8 cellular contexts compared by ENCODE assay signal in genomic region chr15:55290361-55291057, GRCh38. TPM values are rescaled to one million over a fixed set of nuclear protein-coding genes. Genes with fewer than 3 reads are reported as not detected.
DNase-seq lines count a peak whose midpoint lies in the region; TF ChIP-seq lines count a peak whose summit lies in the region.

No MANE protein-coding gene starts in this region.

- H4K20me1 ChIP-seq in Karpas-422 (ENCODE audit: insufficient read depth, low read depth, low read length): no peaks in the 10 kb centered on the region

- peak overlapping the region; percentile 79 for H3K9ac ChIP-seq in Karpas-422 (ENCODE audit: low read length)

- peak overlapping the region; percentile 99 for H3K4me2 ChIP-seq in Karpas-422 (ENCODE audit: low read depth, low read length, poor library complexity, severe bottlenecking)

- H3K36me3 Mint-ChIP-seq in activated T-helper 2 cell treated with anti-CD3 and anti-CD28 coated beads, Interferon-gamma antibody, Interleukin-2, Interleukin-4, amounts not matched to agents 10 μg/mL and 5 μg/mL and 100 μg/mL, durations not matched to agents 14 hours and 24 hours and 36 hours (ENCODE audit: low read depth): peaks cover 30% of the 10 kb centered on the region
- peaks cover 4% of the 10 kb centered on the region for H3K36me3 Mint-ChIP-seq in nephron (ENCODE audit: low read depth)
- peaks cover 35% of the 10 kb centered on the region for H3K36me3 Mint-ChIP-seq in stimulated activated naive CD8-positive, alpha-beta T cell treated with anti-CD3 and anti-CD28 coated beads, Interleukin-15, Interleukin-2, amounts not matched to agents 100 ng/mL and 50 ng/mL, for 24 hours (ENCODE audit: low read depth)

- DNase-seq in ELR (ENCODE audit: low read depth) (peak; percentile 82), GOT3 (lab: John Stamatoyannopoulos, UW) (peak; percentile 42), Karpas-422 (peak; percentile 92), RKO (ENCODE audit: low spot score) (peak; percentile 88), fibroblast of peridontal ligament (ENCODE audit: extremely low read depth) (peak; percentile 81)
- peak; percentile 77 for DNase-seq in activated T-helper 2 cell treated with anti-CD3 and anti-CD28 coated beads, Interferon-gamma antibody, Interleukin-2, Interleukin-4, amounts not matched to agents 10 μg/mL and 5 μg/mL and 100 μg/mL, durations not matched to agents 14 hours and 24 hours and 36 hours (ENCODE audit: low spot score)

- no peaks in the 10 kb centered on the region for H3K36me3 ChIP-seq in Karpas-422 (ENCODE audit: insufficient read depth, low read length)

- H3K9me2 ChIP-seq in Karpas-422 (replicated peaks; ENCODE audit: insufficient read depth, low read length): no peaks in the 10 kb centered on the region

- peaks cover 31% of the 10 kb centered on the region for H3K4me1 Mint-ChIP-seq in activated T-helper 2 cell treated with anti-CD3 and anti-CD28 coated beads, Interferon-gamma antibody, Interleukin-2, Interleukin-4, amounts not matched to agents 10 μg/mL and 5 μg/mL and 100 μg/mL, durations not matched to agents 14 hours and 24 hours and 36 hours (ENCODE audit: low read depth)
- H3K4me1 Mint-ChIP-seq in nephron: no peaks in the 10 kb centered on the region
- H3K4me1 Mint-ChIP-seq in stimulated activated naive CD8-positive, alpha-beta T cell treated with anti-CD3 and anti-CD28 coated beads, Interleukin-15, Interleukin-2, amounts not matched to agents 100 ng/mL and 50 ng/mL, for 24 hours (ENCODE audit: low read depth): peaks cover 39% of the 10 kb centered on the region

- TF ChIP-seq CTCF in nephron (IDR thresholded peaks at IDR 0.05; ENCODE audit: unreplicated experiment in 3 of 3): peak; percentile 85 to 92 (median 87)

- no peak overlapping the region for H3K27ac ChIP-seq in Karpas-422 (ENCODE audit: low read length)

- H2AFZ ChIP-seq in Karpas-422 (ENCODE audit: low read length): peak overlapping the region; percentile 98

- peaks cover 18% of the 10 kb centered on the region for H3K4me1 ChIP-seq in Karpas-422 (ENCODE audit: low read length)

- H3K4me3 Mint-ChIP-seq in activated T-helper 2 cell treated with anti-CD3 and anti-CD28 coated beads, Interferon-gamma antibody, Interleukin-2, Interleukin-4, amounts not matched to agents 10 μg/mL and 5 μg/mL and 100 μg/mL, durations not matched to agents 14 hours and 24 hours and 36 hours (ENCODE audit: low read depth): peak overlapping the region; percentile 78
- peak overlapping the region; percentile 85 to 94 (median 93) for H3K4me3 Mint-ChIP-seq in nephron
- peak overlapping the region; percentile 96 for H3K4me3 Mint-ChIP-seq in stimulated activated naive CD8-positive, alpha-beta T cell treated with anti-CD3 and anti-CD28 coated beads, Interleukin-15, Interleukin-2, amounts not matched to agents 100 ng/mL and 50 ng/mL, for 24 hours

- H3K27ac Mint-ChIP-seq in activated T-helper 2 cell treated with anti-CD3 and anti-CD28 coated beads, Interferon-gamma antibody, Interleukin-2, Interleukin-4, amounts not matched to agents 10 μg/mL and 5 μg/mL and 100 μg/mL, durations not matched to agents 14 hours and 24 hours and 36 hours: peak overlapping the region; percentile 83
- peak overlapping the region; percentile 85 to 95 (median 94) for H3K27ac Mint-ChIP-seq in nephron
- peak overlapping the region; percentile 91 for H3K27ac Mint-ChIP-seq in stimulated activated naive CD8-positive, alpha-beta T cell treated with anti-CD3 and anti-CD28 coated beads, Interleukin-15, Interleukin-2, amounts not matched to agents 100 ng/mL and 50 ng/mL, for 24 hours

- H3K4me3 ChIP-seq in Karpas-422 (ENCODE audit: low read length): peak overlapping the region; percentile 85

- no peaks in the 10 kb centered on the region for H3K79me2 ChIP-seq in Karpas-422 (ENCODE audit: low read length)

- H3K9me3 Mint-ChIP-seq in activated T-helper 2 cell treated with anti-CD3 and anti-CD28 coated beads, Interferon-gamma antibody, Interleukin-2, Interleukin-4, amounts not matched to agents 10 μg/mL and 5 μg/mL and 100 μg/mL, durations not matched to agents 14 hours and 24 hours and 36 hours: no peaks in the 10 kb centered on the region
- H3K9me3 Mint-ChIP-seq in nephron: no peaks in the 10 kb centered on the region
- H3K9me3 Mint-ChIP-seq in stimulated activated naive CD8-positive, alpha-beta T cell treated with anti-CD3 and anti-CD28 coated beads, Interleukin-15, Interleukin-2, amounts not matched to agents 100 ng/mL and 50 ng/mL, for 24 hours: no peaks in the 10 kb centered on the region

- intact Hi-C loops in activated T-helper 2 cell treated with anti-CD3 and anti-CD28 coated beads, Interferon-gamma antibody, Interleukin-2, Interleukin-4, amounts not matched to agents 10 μg/mL and 5 μg/mL and 100 μg/mL, durations not matched to agents 14 hours and 24 hours and 36 hours (cut with micrococcal nuclease): loop anchor here (1.0 to 2.0 kb wide), 5 partner anchors 8 to 118 kb away; partner anchors contain the start of genes CCPG1, PIERCE2, PIGB and PIGBOS1

- H3K27me3 Mint-ChIP-seq in activated T-helper 2 cell treated with anti-CD3 and anti-CD28 coated beads, Interferon-gamma antibody, Interleukin-2, Interleukin-4, amounts not matched to agents 10 μg/mL and 5 μg/mL and 100 μg/mL, durations not matched to agents 14 hours and 24 hours and 36 hours (ENCODE audit: low read depth): no peaks in the 10 kb centered on the region
- no peaks in the 10 kb centered on the region for H3K27me3 Mint-ChIP-seq in nephron (ENCODE audit: low read depth)
- no peaks in the 10 kb centered on the region for H3K27me3 Mint-ChIP-seq in stimulated activated naive CD8-positive, alpha-beta T cell treated with anti-CD3 and anti-CD28 coated beads, Interleukin-15, Interleukin-2, amounts not matched to agents 100 ng/mL and 50 ng/mL, for 24 hours

- H3K9me3 ChIP-seq in Karpas-422 (ENCODE audit: low read length): no peaks in the 10 kb centered on the region

- no peaks in the 10 kb centered on the region; the same call in 1 of the 2 replicates for H3K27me3 ChIP-seq in Karpas-422 (ENCODE audit: low read length)

RNA-seq across cellular contexts. Expression of gene RAB27A, which starts 0.9 kb away (rescaled TPM):
- total RNA-seq in Karpas-422 (2014; rRNA removed; shearing (Covaris generic); ENCODE audit: low replicate concordance): 1.3 and 4.7 TPM in 2 replicates
- total RNA-seq in activated T-helper 2 cell treated with anti-CD3 and anti-CD28 coated beads, Interferon-gamma antibody, Interleukin-2, Interleukin-4, amounts not matched to agents 10 μg/mL and 5 μg/mL and 100 μg/mL, durations not matched to agents 14 hours and 24 hours and 36 hours: 72.3 and 74.4 TPM in 2 replicates

RNA-seq across cellular contexts. Expression of gene PIGBOS1, which starts 28.4 kb away (rescaled TPM):
- 17.1 and 18.2 TPM in 2 replicates for total RNA-seq in Karpas-422 (2014; rRNA removed; shearing (Covaris generic); ENCODE audit: low replicate concordance)
- total RNA-seq in activated T-helper 2 cell treated with anti-CD3 and anti-CD28 coated beads, Interferon-gamma antibody, Interleukin-2, Interleukin-4, amounts not matched to agents 10 μg/mL and 5 μg/mL and 100 μg/mL, durations not matched to agents 14 hours and 24 hours and 36 hours: 9.5 and 12.3 TPM in 2 replicates

RNA-seq across cellular contexts. Expression of gene PIGB, which starts 28.5 kb away (rescaled TPM):
- total RNA-seq in Karpas-422 (2014; rRNA removed; shearing (Covaris generic); ENCODE audit: low replicate concordance): 15.6 and 46.6 TPM in 2 replicates
- 19.7 and 21.0 TPM in 2 replicates for total RNA-seq in activated T-helper 2 cell treated with anti-CD3 and anti-CD28 coated beads, Interferon-gamma antibody, Interleukin-2, Interleukin-4, amounts not matched to agents 10 μg/mL and 5 μg/mL and 100 μg/mL, durations not matched to agents 14 hours and 24 hours and 36 hours

Comparison
In these comparisons a context has a peak if more than half of its experiments do, and no peak if none do; other contexts are left out.
1. DNase-seq: peak in every context shown above with its lines; median percentile 92 in Karpas-422; 88 in RKO; 82 in ELR; 81 in fibroblast of peridontal ligament; 77 in activated T-helper 2 cell treated with anti-CD3 and anti-CD28 coated beads, Interferon-gamma antibody, Interleukin-2, Interleukin-4, amounts not matched to agents 10 μg/mL and 5 μg/mL and 100 μg/mL, durations not matched to agents 14 hours and 24 hours and 36 hours; 42 in GOT3.
2. RNA of gene RAB27A, which starts 0.9 kb away (total RNA-seq): 72.3 to 74.4 TPM in activated T-helper 2 cell treated with anti-CD3 and anti-CD28 coated beads, Interferon-gamma antibody, Interleukin-2, Interleukin-4, amounts not matched to agents 10 μg/mL and 5 μg/mL and 100 μg/mL, durations not matched to agents 14 hours and 24 hours and 36 hours; 1.3 to 4.7 TPM in Karpas-422; every median in the first group is over 10 times any median in the second.
3. Peak in every context shown above with its lines, with median percentiles within 50 percentile points of each other: H3K27ac Mint-ChIP-seq and H3K4me3 Mint-ChIP-seq.